In the genomic region with DNA sequence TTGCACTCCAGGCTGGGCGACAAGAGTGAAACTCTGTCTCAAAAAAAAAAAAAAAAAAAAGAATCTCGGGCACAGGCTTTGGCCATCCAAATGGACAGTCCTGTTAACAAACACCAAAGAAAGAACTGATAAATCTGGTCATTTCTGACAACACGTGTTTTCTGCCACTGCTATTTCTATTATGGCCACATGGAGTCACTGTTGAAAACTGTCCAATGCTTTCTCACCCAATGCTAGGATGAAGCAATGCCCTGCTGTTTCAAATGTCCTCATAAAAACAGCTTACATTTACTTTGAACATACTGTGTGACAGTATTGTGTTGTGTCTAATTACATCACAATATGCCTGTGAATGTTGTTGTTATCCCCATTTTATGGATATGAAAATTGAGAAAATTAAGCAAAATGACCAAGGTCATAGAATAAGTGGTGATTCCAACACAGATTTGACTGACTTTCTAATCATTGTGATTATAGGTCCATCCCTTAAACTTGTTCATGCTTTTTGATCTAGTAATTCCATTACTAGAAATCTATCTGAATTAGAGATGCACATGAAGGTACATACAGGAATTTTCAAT, we compare ENCODE assay signal across 9 cellular contexts. TPM values are rescaled to one million over a fixed set of nuclear protein-coding genes. Genes with fewer than 3 reads are reported as not detected.
DNase-seq lines count a peak whose midpoint lies in the region; ATAC-seq and TF ChIP-seq lines count a peak whose summit lies in the region.
"Had no signal": no experiment of that assay in that cellular context is flagged by ENCODE, and none has a peak within 500 bp of the region (broad histone marks: within the 10 kb centered on the region; RNA-seq: fewer than 3 reads in every experiment).

No MANE protein-coding gene starts in this region.

- DNase-seq in NCI-H1105 treated with DMSO at 0.1 percent for 48 hours (lab: John Stamatoyannopoulos, UW) = peak; percentile 16
- no peak for DNase-seq in NCI-H1105 (lab: John Stamatoyannopoulos, UW)
- DNase-seq in HCT116 (ENCODE audit: low read depth, low spot score) = peak; percentile 40
- DNase-seq in OCI-LY7 (ENCODE audit: low spot score) = peak; percentile 79
- no peak for DNase-seq in dorsolateral prefrontal cortex
- peak; percentile 61 for DNase-seq in mesendoderm
- no peak for DNase-seq in NCI-H128 (lab: John Stamatoyannopoulos, UW; ENCODE audit: unreplicated experiment)
- DNase-seq in ureter (ENCODE audit: low spot score) = no peak

- H3K4me3 ChIP-seq in HCT116 (replicated peaks in 1 of 2; ENCODE audit: low read depth in 1 of 2, low read length in 2 of 2) (no peak overlapping the region), OCI-LY7 (ENCODE audit: low read depth, low read length, poor library complexity, severe bottlenecking) (no peak overlapping the region), dorsolateral prefrontal cortex (no peak overlapping the region), mesendoderm (ENCODE audit: low read length) (no peak overlapping the region)
- H3K4me3 ChIP-seq: BLaER1 treated with 17β-estradiol and CSF1 and Interleukin-3, amounts not matched to agents 10 nM and 100 nM had no signal

- no peak overlapping the region for H2AK5ac ChIP-seq in mesendoderm (ENCODE audit: low read length)

- RAD21 ChIA-PET in HCT116 (lab: Charles Lee; ENCODE audit: low non-redundant PET in 1 of 2, low total read pairs in 2 of 2, uncharacterized antibody in 2 of 2, unreplicated experiment in 2 of 2) = interaction anchor here (0.7 to 1.5 kb wide), 4 partner anchors 65 to 177 kb away, joined by 3 to 5 read pairs (median 4); partner anchors contain the start of gene MTPAP (in 1 of the 2)

- no peak overlapping the region for H4K5ac ChIP-seq in mesendoderm (ENCODE audit: low read length)

- H3K9me2 ChIP-seq in HCT116 (ENCODE audit: insufficient read depth) (no peaks in the 10 kb centered on the region), OCI-LY7 (ENCODE audit: insufficient read depth, low read length) (no peaks in the 10 kb centered on the region)

- H3K9me3 ChIP-seq in HCT116 (ENCODE audit: control insufficient read depth in 1 of 2, insufficient read depth in 1 of 2, low read depth in 1 of 2, low read length in 2 of 2) (no peaks in the 10 kb centered on the region), OCI-LY7 (ENCODE audit: low read length) (no peaks in the 10 kb centered on the region)
- H3K9me3 ChIP-seq: BLaER1 treated with 17β-estradiol and CSF1 and Interleukin-3, amounts not matched to agents 10 nM and 100 nM had no signal

- ATAC-seq in HCT116 = peak; percentile 81

- intact Hi-C loops in HCT116 (cut with micrococcal nuclease) (loop anchor here (1.0 to 5.0 kb wide), 3 partner anchors 19 to 178 kb away; no protein-coding TSS in a partner anchor), OCI-LY7 (cut with micrococcal nuclease; ENCODE audit: unreplicated experiment) (loop anchor here (1.0 to 5.0 kb wide), 2 partner anchors 120 to 178 kb away; no protein-coding TSS in a partner anchor), dorsolateral prefrontal cortex (cut with DNase I) (loop anchor here in 1 of 2 donors (5.0 kb wide), 1 partner anchor 118 kb away; no protein-coding TSS in a partner anchor)

- POLR2A ChIA-PET in HCT116 (lab: Charles Lee) (no interaction called here), OCI-LY7 (lab: Charles Lee) (interaction anchor here (1.0 kb wide), 1 partner anchor 118 kb away, joined by 4 read pairs; no protein-coding TSS in a partner anchor)

- no peaks in the 10 kb centered on the region for H3K79me2 ChIP-seq in HCT116 (ENCODE audit: insufficient read depth, low read length)
- H3K79me2 ChIP-seq in OCI-LY7 (ENCODE audit: insufficient read depth, low read depth, low read length) = no peaks in the 10 kb centered on the region
- H3K79me2 ChIP-seq in mesendoderm (ENCODE audit: control insufficient read depth, insufficient read depth, low read length) = no peaks in the 10 kb centered on the region

- H4K8ac ChIP-seq in mesendoderm (ENCODE audit: low read depth, low read length) = no peak overlapping the region

- H3K27me3 ChIP-seq in HCT116 (ENCODE audit: insufficient read depth, low read length) (no peaks in the 10 kb centered on the region), dorsolateral prefrontal cortex (no peaks in the 10 kb centered on the region), mesendoderm (ENCODE audit: insufficient read depth, low read length, poor library complexity) (no peaks in the 10 kb centered on the region)
- H3K27me3 ChIP-seq: BLaER1 treated with 17β-estradiol and CSF1 and Interleukin-3, amounts not matched to agents 10 nM and 100 nM had no signal

- H2AFZ ChIP-seq in HCT116 (ENCODE audit: low read depth, low read length, poor library complexity, severe bottlenecking) (peak overlapping the region; percentile 83), OCI-LY7 (ENCODE audit: low read length) (no peak overlapping the region)

- TF ChIP-seq CTCF in HCT116 (IDR thresholded peaks at IDR 0.05 in 2 of 3, conservative IDR thresholded peaks at IDR 0.05 in 1 of 3; ENCODE audit: borderline replicate concordance in 1 of 3, insufficient read depth in 1 of 3, low read depth in 2 of 3, low read length in 2 of 3) (peak; percentile 70 to 75 (median 71); a peak in 5 of 6 replicates), OCI-LY7 (conservative IDR thresholded peaks at IDR 0.05; ENCODE audit: low read length) (peak; percentile 90), dorsolateral prefrontal cortex (IDR thresholded peaks at IDR 0.05 in 54 of 56, conservative IDR thresholded peaks at IDR 0.05 in 2 of 56; ENCODE audit: low read depth in 1 of 56, partially characterized antibody in 56 of 56) (peak; percentile 49 to 83 (median 71))

- no peaks in the 10 kb centered on the region for H3K79me1 ChIP-seq in mesendoderm (ENCODE audit: low read length)

- H3K56ac ChIP-seq in mesendoderm (ENCODE audit: low read length) = no peak overlapping the region

- H3K9ac ChIP-seq in HCT116 (ENCODE audit: low read length) = no peak overlapping the region
- H3K9ac ChIP-seq in mesendoderm (ENCODE audit: low read length) = no peak overlapping the region
- H3K9ac ChIP-seq: BLaER1 treated with 17β-estradiol and CSF1 and Interleukin-3, amounts not matched to agents 10 nM and 100 nM had no signal

- H3K36me3 ChIP-seq in HCT116 (ENCODE audit: control insufficient read depth in 1 of 2, insufficient read depth in 2 of 2, low read length in 2 of 2) = no peaks in the 10 kb centered on the region
- no peaks in the 10 kb centered on the region for H3K36me3 ChIP-seq in OCI-LY7 (ENCODE audit: insufficient read depth, low read length)
- no peaks in the 10 kb centered on the region for H3K36me3 ChIP-seq in mesendoderm (ENCODE audit: control insufficient read depth, insufficient read depth, low read length)
- H3K36me3 ChIP-seq: BLaER1 treated with 17β-estradiol and CSF1 and Interleukin-3, amounts not matched to agents 10 nM and 100 nM had no signal

- BruUV-seq in HCT116 (replicated peaks; lab: Mats Ljungman, UMichigan) (no TSS peak), OCI-LY7 (replicated peaks; lab: Mats Ljungman, UMichigan) (no TSS peak)

- no peak overlapping the region for H3K18ac ChIP-seq in mesendoderm (ENCODE audit: low read length)

- peaks cover 0 to 3% of the 10 kb centered on the region in 2 experiments; a peak in 1 of 4 replicates for H3K4me1 ChIP-seq in HCT116 (ENCODE audit: control insufficient read depth in 1 of 2, insufficient read depth in 2 of 2, low read length in 2 of 2)
- H3K4me1 ChIP-seq in OCI-LY7 (ENCODE audit: insufficient read depth, low read length, poor library complexity, severe bottlenecking) = peaks cover 24% of the 10 kb centered on the region
- no peaks in the 10 kb centered on the region for H3K4me1 ChIP-seq in mesendoderm (ENCODE audit: control insufficient read depth, low read depth, low read length)

- no CpG with 5 or more reads among the region's 3 CpGs for WGBS in mesendoderm (ENCODE audit: extremely low coverage, insufficient coverage, low lambda C conversion rate)

- H3K4me2 ChIP-seq in HCT116 (ENCODE audit: low read length) (no peak overlapping the region), OCI-LY7 (ENCODE audit: low read length) (no peak overlapping the region), mesendoderm (ENCODE audit: low read length) (no peak overlapping the region)
- H3K4me2 ChIP-seq: BLaER1 treated with 17β-estradiol and CSF1 and Interleukin-3, amounts not matched to agents 10 nM and 100 nM had no signal

- peak; percentile 82 for TF ChIP-seq RAD21 in HCT116 (IDR thresholded peaks at IDR 0.05; ENCODE audit: low read depth)

- H3K4ac ChIP-seq in mesendoderm (ENCODE audit: low read depth, low read length) = no peak overlapping the region

- no peak overlapping the region for H3K23ac ChIP-seq in mesendoderm (ENCODE audit: low read length)

- H4K20me1 ChIP-seq in HCT116 (ENCODE audit: insufficient read depth) = no peaks in the 10 kb centered on the region
- H4K20me1 ChIP-seq in OCI-LY7 (ENCODE audit: insufficient read depth, low read length) = no peaks in the 10 kb centered on the region
- H4K20me1 ChIP-seq: BLaER1 treated with 17β-estradiol and CSF1 and Interleukin-3, amounts not matched to agents 10 nM and 100 nM had no signal

- no peak overlapping the region for H2BK120ac ChIP-seq in mesendoderm (ENCODE audit: low read depth, low read length)

- TF ChIP-seq POLR2A in HCT116 (IDR thresholded peaks at IDR 0.05; ENCODE audit: borderline replicate concordance, extremely low read depth, insufficient read depth, insufficient read length) = no peak

- CTCF ChIA-PET in HCT116 (lab: Charles Lee) (interaction anchor here (0.7 to 3.1 kb wide), 9 partner anchors 8 to 177 kb away, joined by 3 to 17 read pairs (median 4); partner anchors contain the start of gene MAP3K8), OCI-LY7 (lab: Charles Lee; ENCODE audit: unreplicated experiment) (interaction anchor here (0.8 to 1.0 kb wide), 3 partner anchors 12 to 122 kb away, joined by 3 to 4 read pairs (median 3); no protein-coding TSS in a partner anchor)

- no peak overlapping the region for H2BK5ac ChIP-seq in mesendoderm (ENCODE audit: low read length)

- H2BK15ac ChIP-seq in mesendoderm (replicated peaks; ENCODE audit: low read depth) = no peak overlapping the region

- H3K27ac ChIP-seq in HCT116 (ENCODE audit: low read depth, low read length) (no peak overlapping the region), OCI-LY7 (ENCODE audit: low read depth, low read length, poor library complexity, severe bottlenecking) (no peak overlapping the region), dorsolateral prefrontal cortex (no peak overlapping the region), mesendoderm (ENCODE audit: low read depth, low read length) (no peak overlapping the region)
- H3K27ac ChIP-seq: BLaER1 treated with 17β-estradiol and CSF1 and Interleukin-3, amounts not matched to agents 10 nM and 100 nM had no signal

TF ChIP-seq in HCT116, 20 proteins besides CTCF, POLR2A, EP300 and RAD21 (continues in another document):
- peak; percentile 39; the same call in 1 of the 2 replicates for TF ChIP-seq CBX3 (IDR thresholded peaks at IDR 0.05; ENCODE audit: low read depth)
- peak; percentile 89 for TF ChIP-seq CEBPB (IDR thresholded peaks at IDR 0.05; ENCODE audit: low read depth)
- TF ChIP-seq ZNF274 (IDR thresholded peaks at IDR 0.05; ENCODE audit: low read depth, low read length) = no peak

RNA-seq across cellular contexts. Expression of gene MAP3K8, which starts 19.9 kb away (rescaled TPM):
- total RNA-seq in HCT116 (2021; ENCODE audit: unreplicated experiment) = 4.5 TPM
- polyA plus RNA-seq in HCT116 (2012) = 3.5 and 6.0 TPM in 2 replicates
- total RNA-seq in OCI-LY7 (2014; rRNA removed; shearing (Covaris generic)) = 5.0 and 10.8 TPM in 2 replicates
- 21.6 and 21.9 TPM in 2 replicates for total RNA-seq in OCI-LY7 (2022)
- 10 to 100 TPM in 57 of 120 experiments, 1 to 10 TPM in 63; 2.7 to 29.1 (median 9.8) TPM for total RNA-seq in dorsolateral prefrontal cortex
- 6.5 TPM for polyA plus RNA-seq in mesendoderm (2013, experiment 1 of 2)
- polyA plus RNA-seq in mesendoderm (2013, experiment 2 of 2) = 6.2 TPM
- 42.8 TPM for total RNA-seq in ureter

Comparison
In these comparisons a context has a peak if more than half of its experiments do, and no peak if none do; other contexts are left out.
1. DNase-seq: peak in NCI-H1105 treated with DMSO at 0.1 percent for 48 hours (single experiment), HCT116 (single experiment), OCI-LY7 (single experiment) and mesendoderm (single experiment); none in NCI-H1105 (single experiment), dorsolateral prefrontal cortex (0 of 10), NCI-H128 (single experiment) and ureter (single experiment).
2. Peak in every context shown above with its lines, with median percentiles within 50 percentile points of each other: CTCF ChIP-seq.